In genomic region chr6:30814137-30815084, GRCh38 we compare ENCODE assay signal across 8 cellular contexts.
DNase-seq lines count a peak whose midpoint lies in the region; ATAC-seq, FAIRE-seq and TF ChIP-seq lines count a peak whose summit lies in the region.

No MANE protein-coding gene starts in this region.

- no peak for FAIRE-seq in kidney (lab: Jason Lieb, UNC)

- ATAC-seq in upper lobe of left lung (ENCODE audit: low FRiP score in 2 of 2): peak; percentile 64 to 67
- ATAC-seq in HG03460 (IDR thresholded peaks at IDR 0.05; ENCODE audit: unreplicated experiment): no peak
- no peak for ATAC-seq in GM18520 (IDR thresholded peaks at IDR 0.05; ENCODE audit: unreplicated experiment)

- no peaks in the 10 kb centered on the region for H3K36me3 ChIP-seq in upper lobe of left lung
- no peaks in the 10 kb centered on the region for H3K36me3 ChIP-seq in kidney (ENCODE audit: control insufficient read depth in 1 of 2, insufficient read depth in 2 of 2, low read length in 2 of 2)

- CTCF ChIA-PET in AG04450 (lab: Charles Lee): interaction anchor here (1.1 kb wide), 1 partner anchor 92 kb away, joined by 5 read pairs; no protein-coding TSS in a partner anchor

- no peak for TF ChIP-seq CTCF in AG04450 (IDR thresholded peaks at IDR 0.05; ENCODE audit: low read depth, low read length)
- TF ChIP-seq CTCF in upper lobe of left lung (IDR thresholded peaks at IDR 0.05): no peak
- no peak for TF ChIP-seq CTCF in kidney (IDR thresholded peaks at IDR 0.05; ENCODE audit: borderline replicate concordance, extremely low read depth, insufficient read depth)

- H3K27ac ChIP-seq in AG04450 (ENCODE audit: low read depth, low read length) (peak overlapping the region; percentile 59), upper lobe of left lung (peak overlapping the region in 3 of 4 donors; percentile 50 to 63 (median 55)), kidney (ENCODE audit: low read depth in 2 of 2, low read length in 2 of 2) (peak overlapping the region in 1 of 2 donors; percentile 32)

- no peaks in the 10 kb centered on the region for H3K27me3 ChIP-seq in AG04450 (ENCODE audit: control insufficient read depth, insufficient read depth, low read length)
- no peaks in the 10 kb centered on the region for H3K27me3 ChIP-seq in upper lobe of left lung

- DNase-seq in AG04450 (ENCODE audit: low read depth, low spot score): no peak
- peak; percentile 41 to 51 for DNase-seq in NOMO-1 (lab: John Stamatoyannopoulos, UW; ENCODE audit: unreplicated experiment in 2 of 2)
- peak; percentile 85 for DNase-seq in activated effector memory CD4-positive, alpha-beta T cell treated with anti-CD3 and anti-CD28 coated beads, Interleukin-2, amount 50 U/mL, for 16 hours
- peak; percentile 69 for DNase-seq in kidney glomerular epithelial cell (lab: John Stamatoyannopoulos, UW)
- peak in 1 of 2 donors; percentile 71 for DNase-seq in upper lobe of left lung
- no peak for DNase-seq in kidney

- WGBS in upper lobe of left lung, 2 donors: 66 to 71% methylated on average over 11 of the region's 11 CpGs

- H3K4me1 ChIP-seq in upper lobe of left lung: peaks cover 16 to 21% (median 19%) of the 10 kb centered on the region in 4 donors
- peaks cover 0 to 8% of the 10 kb centered on the region in 2 donors for H3K4me1 ChIP-seq in kidney (ENCODE audit: control insufficient read depth in 1 of 2, insufficient read depth in 1 of 2, low read depth in 1 of 2, low read length in 2 of 2)

- H3K9ac ChIP-seq in kidney (ENCODE audit: low read length in 2 of 2): no peak overlapping the region

- TF ChIP-seq EP300 in upper lobe of left lung (IDR thresholded peaks at IDR 0.05): no peak

- intact Hi-C loops in kidney (cut with DNase I): no loop called here

- no peaks in the 10 kb centered on the region for H3K9me3 ChIP-seq in AG04450 (ENCODE audit: control insufficient read depth, insufficient read depth, low read length)
- H3K9me3 ChIP-seq in upper lobe of left lung: no peaks in the 10 kb centered on the region
- H3K9me3 ChIP-seq in kidney (ENCODE audit: control insufficient read depth in 1 of 2, low read length in 2 of 2): no peaks in the 10 kb centered on the region

- POLR2A ChIA-PET in AG04450 (lab: Yijun Ruan, JAX): interaction anchor here (0.9 to 1.1 kb wide), 4 partner anchors 33 to 70 kb away, joined by 3 to 5 read pairs (median 4); partner anchors contain the start of gene IER3

- peak in 1 of 4 donors; percentile 11 for TF ChIP-seq POLR2A in upper lobe of left lung (IDR thresholded peaks at IDR 0.05)

- H3K4me3 ChIP-seq in AG04450 (ENCODE audit: low read depth, low read length): no peak overlapping the region
- H3K4me3 ChIP-seq in upper lobe of left lung: no peak overlapping the region
- H3K4me3 ChIP-seq in kidney (ENCODE audit: low read length in 2 of 2): no peak overlapping the region

Comparison
In these comparisons a context has a peak if more than half of its experiments do, and no peak if none do; other contexts are left out.
1. DNase-seq: peak in NOMO-1 (2 of 2), activated effector memory CD4-positive, alpha-beta T cell treated with anti-CD3 and anti-CD28 coated beads, Interleukin-2, amount 50 U/mL, for 16 hours (single experiment) and kidney glomerular epithelial cell (single experiment); none in AG04450 (single experiment) and kidney (single experiment).
2. ATAC-seq: peak in upper lobe of left lung (2 of 2); none in HG03460 (single experiment) and GM18520 (single experiment).